11 cellular contexts compared by ENCODE assay signal in the genomic region with DNA sequence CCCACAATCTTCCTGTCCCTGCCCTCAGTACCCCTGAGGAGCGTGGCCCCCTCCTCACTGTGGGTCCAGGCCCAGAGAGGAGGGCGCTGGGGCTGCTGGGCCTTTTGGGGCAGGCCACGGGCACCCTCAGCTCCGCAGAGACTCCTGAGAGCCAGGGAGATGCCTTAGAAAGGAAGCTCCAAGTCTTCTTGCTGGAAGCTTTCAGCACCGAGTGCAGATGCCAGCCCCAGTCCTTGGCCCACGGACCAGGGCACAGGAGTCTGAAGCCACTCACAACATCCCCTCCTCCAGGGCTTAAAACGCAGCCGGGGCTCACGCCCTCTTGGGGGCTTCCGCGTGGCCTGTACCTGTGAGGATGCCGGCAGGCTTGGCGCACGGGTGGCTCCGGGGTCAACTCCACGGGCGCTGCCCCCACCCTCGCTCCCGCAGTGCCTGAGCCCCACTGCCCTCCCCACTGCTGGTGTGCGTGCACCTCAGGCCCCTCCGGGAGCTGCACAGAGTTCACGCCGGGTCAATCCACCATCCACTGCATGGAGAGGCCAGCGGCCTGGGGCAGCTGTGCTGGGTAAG.
"Had no signal": no experiment of that assay in that cellular context is flagged by ENCODE, and none has a peak within 500 bp of the region (broad histone marks: within the 10 kb centered on the region; RNA-seq: fewer than 3 reads in every experiment).

No MANE protein-coding gene starts in this region.

- H3K9me3 Mint-ChIP-seq: activated CD4-positive, alpha-beta memory T cell treated with anti-CD3 and anti-CD28 coated beads, Interleukin-2, amount 10 ng/mL, durations not matched to agents 7 days and 5 days; activated naive CD8-positive, alpha-beta T cell treated with anti-CD3 and anti-CD28 coated beads, Interleukin-2, amount 10 ng/mL, durations not matched to agents 7 days and 5 days; nephron progenitor cell; stimulated activated effector memory CD8-positive, alpha-beta T cell treated with anti-CD3 and anti-CD28 coated beads, Interleukin-12 subunit alpha, Interleukin-12 subunit beta, amount 100 ng/mL, for 72 hours had no signal

- H3K36me3 Mint-ChIP-seq: activated naive CD8-positive, alpha-beta T cell treated with anti-CD3 and anti-CD28 coated beads, Interleukin-2, amount 10 ng/mL, durations not matched to agents 7 days and 5 days; stimulated activated effector memory CD8-positive, alpha-beta T cell treated with anti-CD3 and anti-CD28 coated beads, Interleukin-12 subunit alpha, Interleukin-12 subunit beta, amount 100 ng/mL, for 72 hours had no signal

- H3K27me3 ChIP-seq: ovary, SJSA1, tibial nerve had no signal

- H3K4me1 Mint-ChIP-seq: activated CD4-positive, alpha-beta memory T cell treated with anti-CD3 and anti-CD28 coated beads, Interleukin-2, amount 10 ng/mL, durations not matched to agents 7 days and 5 days; activated CD4-positive, alpha-beta T cell treated with anti-CD3 and anti-CD28 coated beads for 36 hours; activated naive CD8-positive, alpha-beta T cell treated with anti-CD3 and anti-CD28 coated beads, Interleukin-2, amount 10 ng/mL, durations not matched to agents 7 days and 5 days; stimulated activated effector memory CD8-positive, alpha-beta T cell treated with anti-CD3 and anti-CD28 coated beads, Interleukin-12 subunit alpha, Interleukin-12 subunit beta, amount 100 ng/mL, for 72 hours had no signal

- H3K4me3 ChIP-seq: ovary, SJSA1, tibial nerve had no signal

- H3K9me3 ChIP-seq: ovary, SJSA1, tibial nerve had no signal

- ATAC-seq: activated CD4-positive, alpha-beta T cell treated with anti-CD3 and anti-CD28 coated beads for 36 hours; stimulated activated effector memory CD8-positive, alpha-beta T cell treated with anti-CD3 and anti-CD28 coated beads, Interleukin-12 subunit alpha, Interleukin-12 subunit beta, amount 100 ng/mL, for 72 hours had no signal

- H3K27ac Mint-ChIP-seq: activated CD4-positive, alpha-beta memory T cell treated with anti-CD3 and anti-CD28 coated beads, Interleukin-2, amount 10 ng/mL, durations not matched to agents 7 days and 5 days; activated CD4-positive, alpha-beta T cell treated with anti-CD3 and anti-CD28 coated beads for 36 hours; activated naive CD8-positive, alpha-beta T cell treated with anti-CD3 and anti-CD28 coated beads, Interleukin-2, amount 10 ng/mL, durations not matched to agents 7 days and 5 days; nephron progenitor cell; stimulated activated effector memory CD8-positive, alpha-beta T cell treated with anti-CD3 and anti-CD28 coated beads, Interleukin-12 subunit alpha, Interleukin-12 subunit beta, amount 100 ng/mL, for 72 hours had no signal

- H3K36me3 ChIP-seq: ovary, SJSA1, tibial nerve had no signal

- H3K27me3 Mint-ChIP-seq: activated CD4-positive, alpha-beta memory T cell treated with anti-CD3 and anti-CD28 coated beads, Interleukin-2, amount 10 ng/mL, durations not matched to agents 7 days and 5 days; activated CD4-positive, alpha-beta T cell treated with anti-CD3 and anti-CD28 coated beads for 36 hours; activated naive CD8-positive, alpha-beta T cell treated with anti-CD3 and anti-CD28 coated beads, Interleukin-2, amount 10 ng/mL, durations not matched to agents 7 days and 5 days had no signal

- H3K27ac ChIP-seq: ovary, SJSA1, tibial nerve had no signal

- DNase-seq: activated CD4-positive, alpha-beta memory T cell treated with anti-CD3 and anti-CD28 coated beads, Interleukin-2, amount 10 ng/mL, durations not matched to agents 7 days and 5 days; activated CD4-positive, alpha-beta T cell treated with anti-CD3 and anti-CD28 coated beads for 36 hours; activated naive CD8-positive, alpha-beta T cell treated with anti-CD3 and anti-CD28 coated beads, Interleukin-2, amount 10 ng/mL, durations not matched to agents 7 days and 5 days; activated T-cell treated with anti-CD3 and anti-CD28 coated beads, Interleukin-2, amount 50 U/mL, for 48 hours; anterior cingulate cortex; nephron progenitor cell; small intestine had no signal

- H3K4me3 Mint-ChIP-seq: activated CD4-positive, alpha-beta memory T cell treated with anti-CD3 and anti-CD28 coated beads, Interleukin-2, amount 10 ng/mL, durations not matched to agents 7 days and 5 days; activated CD4-positive, alpha-beta T cell treated with anti-CD3 and anti-CD28 coated beads for 36 hours; activated naive CD8-positive, alpha-beta T cell treated with anti-CD3 and anti-CD28 coated beads, Interleukin-2, amount 10 ng/mL, durations not matched to agents 7 days and 5 days; nephron progenitor cell; stimulated activated effector memory CD8-positive, alpha-beta T cell treated with anti-CD3 and anti-CD28 coated beads, Interleukin-12 subunit alpha, Interleukin-12 subunit beta, amount 100 ng/mL, for 72 hours had no signal
